In the genomic region with DNA sequence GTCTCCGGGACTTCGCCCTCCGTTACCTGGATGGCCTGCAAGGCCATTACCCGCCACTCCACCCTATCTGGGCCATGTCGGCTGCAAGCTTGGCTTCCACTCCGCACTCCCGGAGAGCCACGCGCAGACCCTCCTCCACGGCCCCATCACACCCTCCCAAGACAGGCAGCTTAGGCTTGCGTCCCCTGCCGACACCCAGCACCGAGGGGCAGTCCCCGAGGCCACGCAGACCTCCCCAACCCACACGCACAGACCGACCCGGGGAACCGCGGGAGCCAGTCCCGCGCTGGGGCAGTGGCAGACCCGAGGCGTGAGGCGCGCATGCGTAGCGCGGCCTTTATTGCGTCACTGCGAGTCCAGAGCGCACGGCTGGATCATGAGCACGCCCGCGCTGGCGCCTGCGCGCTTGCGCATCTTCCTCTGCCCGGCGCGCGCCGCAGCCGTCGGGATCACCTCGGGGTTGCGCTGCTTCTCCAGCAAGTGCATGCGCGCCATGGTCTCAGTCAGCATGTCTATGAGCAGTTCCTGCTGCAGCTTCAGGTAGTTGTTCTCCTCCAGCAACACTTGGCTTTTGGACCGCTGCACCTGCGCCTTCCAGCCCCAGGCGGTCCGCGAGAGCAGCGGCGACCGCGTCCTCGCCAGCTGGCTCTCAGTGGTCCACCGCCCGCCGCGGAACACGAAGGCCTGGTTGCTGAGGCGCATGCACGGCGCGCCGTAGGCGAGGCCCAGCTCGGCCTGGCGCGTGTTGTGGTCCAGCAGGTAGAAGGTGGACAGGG, we compare ENCODE assay signal across 1 cellular context.
TF ChIP-seq lines count a peak whose summit lies in the region.

No MANE protein-coding gene starts in this region.

TF ChIP-seq in GM12878, 131 proteins besides CTCF, POLR2A, EP300 and RAD21 (continues in another document):
- no peak for TF ChIP-seq SMC3 (IDR thresholded peaks at IDR 0.05; ENCODE audit: borderline replicate concordance, low read length)
- TF ChIP-seq, protein P1, sequence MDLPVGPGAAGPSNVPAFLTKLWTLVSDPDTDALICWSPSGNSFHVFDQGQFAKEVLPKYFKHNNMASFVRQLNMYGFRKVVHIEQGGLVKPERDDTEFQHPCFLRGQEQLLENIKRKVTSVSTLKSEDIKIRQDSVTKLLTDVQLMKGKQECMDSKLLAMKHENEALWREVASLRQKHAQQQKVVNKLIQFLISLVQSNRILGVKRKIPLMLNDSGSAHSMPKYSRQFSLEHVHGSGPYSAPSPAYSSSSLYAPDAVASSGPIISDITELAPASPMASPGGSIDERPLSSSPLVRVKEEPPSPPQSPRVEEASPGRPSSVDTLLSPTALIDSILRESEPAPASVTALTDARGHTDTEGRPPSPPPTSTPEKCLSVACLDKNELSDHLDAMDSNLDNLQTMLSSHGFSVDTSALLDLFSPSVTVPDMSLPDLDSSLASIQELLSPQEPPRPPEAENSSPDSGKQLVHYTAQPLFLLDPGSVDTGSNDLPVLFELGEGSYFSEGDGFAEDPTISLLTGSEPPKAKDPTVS (IDR thresholded peaks at IDR 0.05; ENCODE audit: low read depth, low read length) = no peak
- TF ChIP-seq, protein P2, sequence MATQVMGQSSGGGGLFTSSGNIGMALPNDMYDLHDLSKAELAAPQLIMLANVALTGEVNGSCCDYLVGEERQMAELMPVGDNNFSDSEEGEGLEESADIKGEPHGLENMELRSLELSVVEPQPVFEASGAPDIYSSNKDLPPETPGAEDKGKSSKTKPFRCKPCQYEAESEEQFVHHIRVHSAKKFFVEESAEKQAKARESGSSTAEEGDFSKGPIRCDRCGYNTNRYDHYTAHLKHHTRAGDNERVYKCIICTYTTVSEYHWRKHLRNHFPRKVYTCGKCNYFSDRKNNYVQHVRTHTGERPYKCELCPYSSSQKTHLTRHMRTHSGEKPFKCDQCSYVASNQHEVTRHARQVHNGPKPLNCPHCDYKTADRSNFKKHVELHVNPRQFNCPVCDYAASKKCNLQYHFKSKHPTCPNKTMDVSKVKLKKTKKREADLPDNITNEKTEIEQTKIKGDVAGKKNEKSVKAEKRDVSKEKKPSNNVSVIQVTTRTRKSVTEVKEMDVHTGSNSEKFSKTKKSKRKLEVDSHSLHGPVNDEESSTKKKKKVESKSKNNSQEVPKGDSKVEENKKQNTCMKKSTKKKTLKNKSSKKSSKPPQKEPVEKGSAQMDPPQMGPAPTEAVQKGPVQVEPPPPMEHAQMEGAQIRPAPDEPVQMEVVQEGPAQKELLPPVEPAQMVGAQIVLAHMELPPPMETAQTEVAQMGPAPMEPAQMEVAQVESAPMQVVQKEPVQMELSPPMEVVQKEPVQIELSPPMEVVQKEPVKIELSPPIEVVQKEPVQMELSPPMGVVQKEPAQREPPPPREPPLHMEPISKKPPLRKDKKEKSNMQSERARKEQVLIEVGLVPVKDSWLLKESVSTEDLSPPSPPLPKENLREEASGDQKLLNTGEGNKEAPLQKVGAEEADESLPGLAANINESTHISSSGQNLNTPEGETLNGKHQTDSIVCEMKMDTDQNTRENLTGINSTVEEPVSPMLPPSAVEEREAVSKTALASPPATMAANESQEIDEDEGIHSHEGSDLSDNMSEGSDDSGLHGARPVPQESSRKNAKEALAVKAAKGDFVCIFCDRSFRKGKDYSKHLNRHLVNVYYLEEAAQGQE (IDR thresholded peaks at IDR 0.05; ENCODE audit: low read depth, low read length) = no peak
- TF ChIP-seq, protein P3, sequence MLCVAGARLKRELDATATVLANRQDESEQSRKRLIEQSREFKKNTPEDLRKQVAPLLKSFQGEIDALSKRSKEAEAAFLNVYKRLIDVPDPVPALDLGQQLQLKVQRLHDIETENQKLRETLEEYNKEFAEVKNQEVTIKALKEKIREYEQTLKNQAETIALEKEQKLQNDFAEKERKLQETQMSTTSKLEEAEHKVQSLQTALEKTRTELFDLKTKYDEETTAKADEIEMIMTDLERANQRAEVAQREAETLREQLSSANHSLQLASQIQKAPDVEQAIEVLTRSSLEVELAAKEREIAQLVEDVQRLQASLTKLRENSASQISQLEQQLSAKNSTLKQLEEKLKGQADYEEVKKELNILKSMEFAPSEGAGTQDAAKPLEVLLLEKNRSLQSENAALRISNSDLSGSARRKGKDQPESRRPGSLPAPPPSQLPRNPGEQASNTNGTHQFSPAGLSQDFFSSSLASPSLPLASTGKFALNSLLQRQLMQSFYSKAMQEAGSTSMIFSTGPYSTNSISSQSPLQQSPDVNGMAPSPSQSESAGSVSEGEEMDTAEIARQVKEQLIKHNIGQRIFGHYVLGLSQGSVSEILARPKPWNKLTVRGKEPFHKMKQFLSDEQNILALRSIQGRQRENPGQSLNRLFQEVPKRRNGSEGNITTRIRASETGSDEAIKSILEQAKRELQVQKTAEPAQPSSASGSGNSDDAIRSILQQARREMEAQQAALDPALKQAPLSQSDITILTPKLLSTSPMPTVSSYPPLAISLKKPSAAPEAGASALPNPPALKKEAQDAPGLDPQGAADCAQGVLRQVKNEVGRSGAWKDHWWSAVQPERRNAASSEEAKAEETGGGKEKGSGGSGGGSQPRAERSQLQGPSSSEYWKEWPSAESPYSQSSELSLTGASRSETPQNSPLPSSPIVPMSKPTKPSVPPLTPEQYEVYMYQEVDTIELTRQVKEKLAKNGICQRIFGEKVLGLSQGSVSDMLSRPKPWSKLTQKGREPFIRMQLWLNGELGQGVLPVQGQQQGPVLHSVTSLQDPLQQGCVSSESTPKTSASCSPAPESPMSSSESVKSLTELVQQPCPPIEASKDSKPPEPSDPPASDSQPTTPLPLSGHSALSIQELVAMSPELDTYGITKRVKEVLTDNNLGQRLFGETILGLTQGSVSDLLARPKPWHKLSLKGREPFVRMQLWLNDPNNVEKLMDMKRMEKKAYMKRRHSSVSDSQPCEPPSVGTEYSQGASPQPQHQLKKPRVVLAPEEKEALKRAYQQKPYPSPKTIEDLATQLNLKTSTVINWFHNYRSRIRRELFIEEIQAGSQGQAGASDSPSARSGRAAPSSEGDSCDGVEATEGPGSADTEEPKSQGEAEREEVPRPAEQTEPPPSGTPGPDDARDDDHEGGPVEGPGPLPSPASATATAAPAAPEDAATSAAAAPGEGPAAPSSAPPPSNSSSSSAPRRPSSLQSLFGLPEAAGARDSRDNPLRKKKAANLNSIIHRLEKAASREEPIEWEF (IDR thresholded peaks at IDR 0.05; ENCODE audit: insufficient replicate concordance, low read depth, low read length) = no peak
- no peak for TF ChIP-seq IKZF2 (IDR thresholded peaks at IDR 0.05)
- no peak for TF ChIP-seq SUZ12 (IDR thresholded peaks at IDR 0.05; ENCODE audit: unreplicated experiment)
- no peak for TF ChIP-seq ZNF274 (IDR thresholded peaks at IDR 0.05; ENCODE audit: insufficient read depth, insufficient read length)
- TF ChIP-seq KDM1A (IDR thresholded peaks at IDR 0.05; ENCODE audit: borderline replicate concordance) = no peak
- TF ChIP-seq SMAD1 (IDR thresholded peaks at IDR 0.05; ENCODE audit: low read depth, partially characterized antibody) = no peak
- no peak for TF ChIP-seq CBX3 (IDR thresholded peaks at IDR 0.05; ENCODE audit: borderline replicate concordance, low read depth)
- no peak for TF ChIP-seq STAT3 (IDR thresholded peaks at IDR 0.05; ENCODE audit: low read depth, low read length)
- peak; percentile 74; the same call in 1 of the 2 replicates for TF ChIP-seq MXI1 (IDR thresholded peaks at IDR 0.05; ENCODE audit: low read depth, low read length)
- TF ChIP-seq, protein P4, sequence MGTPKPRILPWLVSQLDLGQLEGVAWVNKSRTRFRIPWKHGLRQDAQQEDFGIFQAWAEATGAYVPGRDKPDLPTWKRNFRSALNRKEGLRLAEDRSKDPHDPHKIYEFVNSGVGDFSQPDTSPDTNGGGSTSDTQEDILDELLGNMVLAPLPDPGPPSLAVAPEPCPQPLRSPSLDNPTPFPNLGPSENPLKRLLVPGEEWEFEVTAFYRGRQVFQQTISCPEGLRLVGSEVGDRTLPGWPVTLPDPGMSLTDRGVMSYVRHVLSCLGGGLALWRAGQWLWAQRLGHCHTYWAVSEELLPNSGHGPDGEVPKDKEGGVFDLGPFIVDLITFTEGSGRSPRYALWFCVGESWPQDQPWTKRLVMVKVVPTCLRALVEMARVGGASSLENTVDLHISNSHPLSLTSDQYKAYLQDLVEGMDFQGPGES (IDR thresholded peaks at IDR 0.05) = no peak
- TF ChIP-seq, protein P5, sequence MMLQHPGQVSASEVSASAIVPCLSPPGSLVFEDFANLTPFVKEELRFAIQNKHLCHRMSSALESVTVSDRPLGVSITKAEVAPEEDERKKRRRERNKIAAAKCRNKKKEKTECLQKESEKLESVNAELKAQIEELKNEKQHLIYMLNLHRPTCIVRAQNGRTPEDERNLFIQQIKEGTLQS (IDR thresholded peaks at IDR 0.05; ENCODE audit: borderline replicate concordance, extremely low read depth, low read depth, low read length) = no peak
- peak; percentile 57; the same call in 1 of the 3 replicates for TF ChIP-seq POU2F2 (IDR thresholded peaks at IDR 0.05; ENCODE audit: borderline replicate concordance, low read depth, low read length)
- no peak for TF ChIP-seq ASH2L (IDR thresholded peaks at IDR 0.05; ENCODE audit: borderline replicate concordance, low read depth)
- TF ChIP-seq, protein P6, sequence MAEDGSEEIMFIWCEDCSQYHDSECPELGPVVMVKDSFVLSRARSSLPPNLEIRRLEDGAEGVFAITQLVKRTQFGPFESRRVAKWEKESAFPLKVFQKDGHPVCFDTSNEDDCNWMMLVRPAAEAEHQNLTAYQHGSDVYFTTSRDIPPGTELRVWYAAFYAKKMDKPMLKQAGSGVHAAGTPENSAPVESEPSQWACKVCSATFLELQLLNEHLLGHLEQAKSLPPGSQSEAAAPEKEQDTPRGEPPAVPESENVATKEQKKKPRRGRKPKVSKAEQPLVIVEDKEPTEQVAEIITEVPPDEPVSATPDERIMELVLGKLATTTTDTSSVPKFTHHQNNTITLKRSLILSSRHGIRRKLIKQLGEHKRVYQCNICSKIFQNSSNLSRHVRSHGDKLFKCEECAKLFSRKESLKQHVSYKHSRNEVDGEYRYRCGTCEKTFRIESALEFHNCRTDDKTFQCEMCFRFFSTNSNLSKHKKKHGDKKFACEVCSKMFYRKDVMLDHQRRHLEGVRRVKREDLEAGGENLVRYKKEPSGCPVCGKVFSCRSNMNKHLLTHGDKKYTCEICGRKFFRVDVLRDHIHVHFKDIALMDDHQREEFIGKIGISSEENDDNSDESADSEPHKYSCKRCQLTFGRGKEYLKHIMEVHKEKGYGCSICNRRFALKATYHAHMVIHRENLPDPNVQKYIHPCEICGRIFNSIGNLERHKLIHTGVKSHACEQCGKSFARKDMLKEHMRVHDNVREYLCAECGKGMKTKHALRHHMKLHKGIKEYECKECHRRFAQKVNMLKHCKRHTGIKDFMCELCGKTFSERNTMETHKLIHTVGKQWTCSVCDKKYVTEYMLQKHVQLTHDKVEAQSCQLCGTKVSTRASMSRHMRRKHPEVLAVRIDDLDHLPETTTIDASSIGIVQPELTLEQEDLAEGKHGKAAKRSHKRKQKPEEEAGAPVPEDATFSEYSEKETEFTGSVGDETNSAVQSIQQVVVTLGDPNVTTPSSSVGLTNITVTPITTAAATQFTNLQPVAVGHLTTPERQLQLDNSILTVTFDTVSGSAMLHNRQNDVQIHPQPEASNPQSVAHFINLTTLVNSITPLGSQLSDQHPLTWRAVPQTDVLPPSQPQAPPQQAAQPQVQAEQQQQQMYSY (CRISPR knock-in tag; IDR thresholded peaks at IDR 0.05) = no peak
- TF ChIP-seq RAD51 (IDR thresholded peaks at IDR 0.05) = no peak
- TF ChIP-seq CEBPB (IDR thresholded peaks at IDR 0.05; ENCODE audit: borderline replicate concordance in 1 of 2, low read depth in 2 of 2, low read length in 2 of 2) = peak in 1 of 2 experiments; percentile 89; a peak in 2 of 4 replicates
- TF ChIP-seq BMI1 (IDR thresholded peaks at IDR 0.05; ENCODE audit: borderline replicate concordance) = no peak
- TF ChIP-seq, protein P7, sequence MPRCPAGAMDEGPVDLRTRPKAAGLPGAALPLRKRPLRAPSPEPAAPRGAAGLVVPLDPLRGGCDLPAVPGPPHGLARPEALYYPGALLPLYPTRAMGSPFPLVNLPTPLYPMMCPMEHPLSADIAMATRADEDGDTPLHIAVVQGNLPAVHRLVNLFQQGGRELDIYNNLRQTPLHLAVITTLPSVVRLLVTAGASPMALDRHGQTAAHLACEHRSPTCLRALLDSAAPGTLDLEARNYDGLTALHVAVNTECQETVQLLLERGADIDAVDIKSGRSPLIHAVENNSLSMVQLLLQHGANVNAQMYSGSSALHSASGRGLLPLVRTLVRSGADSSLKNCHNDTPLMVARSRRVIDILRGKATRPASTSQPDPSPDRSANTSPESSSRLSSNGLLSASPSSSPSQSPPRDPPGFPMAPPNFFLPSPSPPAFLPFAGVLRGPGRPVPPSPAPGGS (IDR thresholded peaks at IDR 0.05; ENCODE audit: borderline replicate concordance, insufficient read depth, low read depth, low read length, poor library complexity, severe bottlenecking) = peak; percentile 39
- no peak for TF ChIP-seq TCF7 (IDR thresholded peaks at IDR 0.05; ENCODE audit: borderline replicate concordance)
- TF ChIP-seq, protein P8, sequence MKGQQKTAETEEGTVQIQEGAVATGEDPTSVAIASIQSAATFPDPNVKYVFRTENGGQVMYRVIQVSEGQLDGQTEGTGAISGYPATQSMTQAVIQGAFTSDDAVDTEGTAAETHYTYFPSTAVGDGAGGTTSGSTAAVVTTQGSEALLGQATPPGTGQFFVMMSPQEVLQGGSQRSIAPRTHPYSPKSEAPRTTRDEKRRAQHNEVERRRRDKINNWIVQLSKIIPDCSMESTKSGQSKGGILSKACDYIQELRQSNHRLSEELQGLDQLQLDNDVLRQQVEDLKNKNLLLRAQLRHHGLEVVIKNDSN (IDR thresholded peaks at IDR 0.05; ENCODE audit: borderline replicate concordance, extremely low read length, insufficient read depth, low read depth, low read length) = no peak
- TF ChIP-seq, protein P9, sequence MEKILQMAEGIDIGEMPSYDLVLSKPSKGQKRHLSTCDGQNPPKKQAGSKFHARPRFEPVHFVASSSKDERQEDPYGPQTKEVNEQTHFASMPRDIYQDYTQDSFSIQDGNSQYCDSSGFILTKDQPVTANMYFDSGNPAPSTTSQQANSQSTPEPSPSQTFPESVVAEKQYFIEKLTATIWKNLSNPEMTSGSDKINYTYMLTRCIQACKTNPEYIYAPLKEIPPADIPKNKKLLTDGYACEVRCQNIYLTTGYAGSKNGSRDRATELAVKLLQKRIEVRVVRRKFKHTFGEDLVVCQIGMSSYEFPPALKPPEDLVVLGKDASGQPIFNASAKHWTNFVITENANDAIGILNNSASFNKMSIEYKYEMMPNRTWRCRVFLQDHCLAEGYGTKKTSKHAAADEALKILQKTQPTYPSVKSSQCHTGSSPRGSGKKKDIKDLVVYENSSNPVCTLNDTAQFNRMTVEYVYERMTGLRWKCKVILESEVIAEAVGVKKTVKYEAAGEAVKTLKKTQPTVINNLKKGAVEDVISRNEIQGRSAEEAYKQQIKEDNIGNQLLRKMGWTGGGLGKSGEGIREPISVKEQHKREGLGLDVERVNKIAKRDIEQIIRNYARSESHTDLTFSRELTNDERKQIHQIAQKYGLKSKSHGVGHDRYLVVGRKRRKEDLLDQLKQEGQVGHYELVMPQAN (conservative IDR thresholded peaks at IDR 0.05) = peak; percentile 35; the same call in 1 of the 2 replicates
- no peak for TF ChIP-seq SPI1 (IDR thresholded peaks at IDR 0.05; ENCODE audit: borderline replicate concordance, insufficient read depth, low read depth, low read length)
- no peak for TF ChIP-seq NR2C2 (IDR thresholded peaks at IDR 0.05; ENCODE audit: borderline replicate concordance, control insufficient read depth, insufficient read length, low read depth)
- no peak for TF ChIP-seq ZSCAN29 (IDR thresholded peaks at IDR 0.05)
- TF ChIP-seq JUND (IDR thresholded peaks at IDR 0.05; ENCODE audit: low read depth, low read length) = no peak
- TF ChIP-seq MEF2B (IDR thresholded peaks at IDR 0.05; ENCODE audit: partially characterized antibody, poor library complexity, severe bottlenecking) = no peak
